Comparison of ENCODE assay signal across 8 cellular contexts in genomic region chr19:3762501-3763459, GRCh38. TPM values are rescaled to one million over a fixed set of nuclear protein-coding genes. Genes with fewer than 3 reads are reported as not detected.
A peak's percentile ranks its signal among the peaks of the same experiment; 100 is the strongest.
DNase-seq lines count a peak whose midpoint lies in the region; ATAC-seq and TF ChIP-seq lines count a peak whose summit lies in the region.

MRPL54 (plus strand) TSS chr19:3762682; CDS start chr19:3762701, 19 bp downstream.

- no peak within 1 kb of the TSS for H3T11ph ChIP-seq in H9 (ENCODE audit: low read length)

- H3K4me2 ChIP-seq in H9 (ENCODE audit: insufficient read depth, insufficient read length, low read length): peak within 1 kb of the TSS; percentile 81

- peak within 1 kb of the TSS; percentile 95 for H3K18ac ChIP-seq in H9 (ENCODE audit: insufficient read length, low read depth, low read length)

- H3K23ac ChIP-seq in H9 (ENCODE audit: insufficient read length, low read depth, low read length): no peak within 1 kb of the TSS

- H3K27me3 Mint-ChIP-seq in H9 (ENCODE audit: low read depth) (no peaks in the 10 kb centered on the region), nephron progenitor cell (ENCODE audit: low read depth, poor library complexity) (no peaks in the 10 kb centered on the region)
- no peaks in the 10 kb centered on the region for H3K27me3 Mint-ChIP-seq in stimulated activated naive CD8-positive, alpha-beta T cell treated with anti-CD3 and anti-CD28 coated beads, Interleukin-15, amount 100 ng/mL, for 72 hours

- peak within 1 kb of the TSS; percentile 56 for H2AFZ ChIP-seq in H9 (ENCODE audit: low read length)

- H4K20me1 ChIP-seq in H9 (ENCODE audit: control insufficient read depth, insufficient read depth, insufficient read length): no peaks in the 10 kb centered on the region

- no peaks in the 10 kb centered on the region for H3K4me1 ChIP-seq in H9 (ENCODE audit: insufficient read depth, low read length)

- DNase-seq in ELR (ENCODE audit: low read depth) (peak; percentile 98), H9 (peak; percentile 99), MG63 (peak; percentile 94), SHP77 treated with DMSO at 0.1 percent for 48 hours (lab: John Stamatoyannopoulos, UW) (peak; percentile 99), fibroblast of the aortic adventitia (ENCODE audit: low read depth) (peak; percentile 99), nephron progenitor cell (peak; percentile 99)
- DNase-seq in activated effector memory CD4-positive, alpha-beta T cell treated with anti-CD3 and anti-CD28 coated beads, Interleukin-2, amount 50 U/mL, for 16 hours: peak; percentile 100
- DNase-seq in stimulated activated naive CD8-positive, alpha-beta T cell treated with anti-CD3 and anti-CD28 coated beads, Interleukin-15, amount 100 ng/mL, for 72 hours: peak; percentile 100

- H3K9me3 ChIP-seq in H9 (ENCODE audit: control insufficient read depth, low read depth, low read length) (no peaks in the 10 kb centered on the region), MG63 (no peaks in the 10 kb centered on the region)

- H3K4ac ChIP-seq in H9 (ENCODE audit: low read depth, low read length): no peak within 1 kb of the TSS

- H3K4me1 Mint-ChIP-seq in H9 (peaks cover 4 to 14% of the 10 kb centered on the region in 2 experiments; a peak in 3 of 4 replicates), nephron progenitor cell (peaks cover 14% of the 10 kb centered on the region)
- H3K4me1 Mint-ChIP-seq in stimulated activated naive CD8-positive, alpha-beta T cell treated with anti-CD3 and anti-CD28 coated beads, Interleukin-15, amount 100 ng/mL, for 72 hours: peaks cover 55% of the 10 kb centered on the region

- no peak within 1 kb of the TSS for H2AK5ac ChIP-seq in H9 (ENCODE audit: insufficient read length, low read length)

- no peak within 1 kb of the TSS for H4K5ac ChIP-seq in H9 (ENCODE audit: insufficient read length, low read depth, low read length)

- H3K27me3 ChIP-seq in H9 (ENCODE audit: insufficient read depth, low read length) (no peaks in the 10 kb centered on the region), MG63 (no peaks in the 10 kb centered on the region)

- H2BK20ac ChIP-seq in H9 (ENCODE audit: low read depth, low read length, poor library complexity, severe bottlenecking): no peak within 1 kb of the TSS

- H3K23me2 ChIP-seq in H9 (ENCODE audit: insufficient read length, low read depth, low read length, poor library complexity, severe bottlenecking): peaks cover 4% of the 10 kb centered on the region

- H3K36me3 ChIP-seq in MG63: no peaks in the 10 kb centered on the region

- no peak within 1 kb of the TSS for H3K56ac ChIP-seq in H9 (ENCODE audit: insufficient read length, low read depth, low read length)

- H3K36me3 Mint-ChIP-seq in H9 (ENCODE audit: insufficient read depth in 1 of 3, low read depth in 3 of 3) (peaks cover 3 to 25% (median 19%) of the 10 kb centered on the region in 3 experiments; a peak in 5 of 7 replicates), nephron progenitor cell (ENCODE audit: low read depth) (no peaks in the 10 kb centered on the region)

- ATAC-seq in stimulated activated naive CD8-positive, alpha-beta T cell treated with anti-CD3 and anti-CD28 coated beads, Interleukin-15, amount 100 ng/mL, for 72 hours: peak; percentile 89

- no peak within 1 kb of the TSS for H2BK5ac ChIP-seq in H9 (ENCODE audit: insufficient read length, low read length)

- H3K79me1 ChIP-seq in H9 (ENCODE audit: insufficient read depth, low read depth, low read length, poor library complexity, severe bottlenecking): peaks cover 5% of the 10 kb centered on the region

- no peak within 1 kb of the TSS for H3K27ac ChIP-seq in H9 (ENCODE audit: insufficient read length, low read depth, low read length)

- H4K8ac ChIP-seq in H9 (replicated peaks; ENCODE audit: insufficient read length, low read depth, low read length): no peak within 1 kb of the TSS

- H2BK12ac ChIP-seq in H9 (ENCODE audit: insufficient read length, low read depth, low read length): no peak within 1 kb of the TSS

- H4K91ac ChIP-seq in H9 (ENCODE audit: insufficient read length, low read depth, low read length): no peak within 1 kb of the TSS

- H3K9me3 Mint-ChIP-seq in H9: no peaks in the 10 kb centered on the region; a peak in 1 of 5 replicates
- no peaks in the 10 kb centered on the region for H3K9me3 Mint-ChIP-seq in nephron progenitor cell
- no peaks in the 10 kb centered on the region for H3K9me3 Mint-ChIP-seq in stimulated activated naive CD8-positive, alpha-beta T cell treated with anti-CD3 and anti-CD28 coated beads, Interleukin-15, amount 100 ng/mL, for 72 hours

- peak within 1 kb of the TSS; percentile 62 for H3K9ac ChIP-seq in H9 (ENCODE audit: extremely low read depth, insufficient read length, low read length)

- H3K4me3 Mint-ChIP-seq in H9 (peak within 1 kb of the TSS; percentile 92 to 96), nephron progenitor cell (peak within 1 kb of the TSS; percentile 97)
- peak within 1 kb of the TSS; percentile 97 to 100 for H3K4me3 Mint-ChIP-seq in stimulated activated naive CD8-positive, alpha-beta T cell treated with anti-CD3 and anti-CD28 coated beads, Interleukin-15, amount 100 ng/mL, for 72 hours

- no peak within 1 kb of the TSS for H2BK15ac ChIP-seq in H9 (ENCODE audit: low read depth, low read length)

- TF ChIP-seq CTCF in H9 (conservative IDR thresholded peaks at IDR 0.05) (no peak), fibroblast of the aortic adventitia (IDR thresholded peaks at IDR 0.05; ENCODE audit: insufficient read depth, low read length) (no peak), nephron progenitor cell (IDR thresholded peaks at IDR 0.05) (no peak)

- H3K27ac Mint-ChIP-seq in H9 (peak within 1 kb of the TSS; percentile 96 to 99 (median 98)), nephron progenitor cell (peak within 1 kb of the TSS; percentile 100)
- H3K27ac Mint-ChIP-seq in stimulated activated naive CD8-positive, alpha-beta T cell treated with anti-CD3 and anti-CD28 coated beads, Interleukin-15, amount 100 ng/mL, for 72 hours: peak within 1 kb of the TSS; percentile 100

- H2BK120ac ChIP-seq in H9 (ENCODE audit: low read depth, low read length, poor library complexity, severe bottlenecking): no peak within 1 kb of the TSS

- WGBS in H9 (ENCODE audit: extremely low coverage, insufficient read length, low lambda C conversion rate): no CpG with 5 or more reads among the region's 47 CpGs

- peak within 1 kb of the TSS; percentile 89 for H3K4me3 ChIP-seq in MG63
- peak within 1 kb of the TSS; percentile 96 for H3K4me3 ChIP-seq in fibroblast of the aortic adventitia (ENCODE audit: low read depth, low read length)

- peak within 1 kb of the TSS; percentile 94 for H3K14ac ChIP-seq in H9 (ENCODE audit: insufficient read depth, low read length)

- H3K79me2 ChIP-seq in H9 (ENCODE audit: insufficient read depth, low read length): no peaks in the 10 kb centered on the region

RNA-seq across cellular contexts. Expression of gene MRPL54, which starts in this region (rescaled TPM):
- total RNA-seq in H9 (2021): 60.0 and 65.5 TPM in 2 replicates
- 47.0 and 55.4 TPM in 2 replicates for total RNA-seq in MG63 (2014; rRNA removed; shearing (Covaris generic); ENCODE audit: low replicate concordance)
- total RNA-seq in fibroblast of the aortic adventitia (ENCODE audit: low replicate concordance): 38.8 and 60.5 TPM in 2 replicates
